Comparison of ENCODE assay signal across 1 cellular context in genomic region chr20:661474-662288, GRCh38.
TF ChIP-seq lines count a peak whose summit lies in the region.

No MANE protein-coding gene starts in this region.

TF ChIP-seq in IMR-90, 13 proteins besides CTCF, POLR2A, EP300 and RAD21 (continued from another document):
- no peak for TF ChIP-seq ELK1 (IDR thresholded peaks at IDR 0.05; ENCODE audit: borderline replicate concordance, low read depth, low read length)
- TF ChIP-seq MAFK (IDR thresholded peaks at IDR 0.05; ENCODE audit: low read depth, low read length), result no peak
- no peak for TF ChIP-seq CEBPB (IDR thresholded peaks at IDR 0.05; ENCODE audit: low read depth, low read length)
- no peak for TF ChIP-seq MXI1 (IDR thresholded peaks at IDR 0.05; ENCODE audit: borderline replicate concordance, low read depth, low read length)
- no peak for TF ChIP-seq RFX5 (IDR thresholded peaks at IDR 0.05; ENCODE audit: low read depth, low read length)
- no peak for TF ChIP-seq SMC3 (IDR thresholded peaks at IDR 0.05; ENCODE audit: low read depth, low read length)
- TF ChIP-seq FOS (IDR thresholded peaks at IDR 0.05; ENCODE audit: low read depth, low read length), result no peak
- TF ChIP-seq NFE2L2 (IDR thresholded peaks at IDR 0.05; ENCODE audit: low read depth, low read length), result no peak
